ENCODE assay signal across 1 cellular context in the genomic region with DNA sequence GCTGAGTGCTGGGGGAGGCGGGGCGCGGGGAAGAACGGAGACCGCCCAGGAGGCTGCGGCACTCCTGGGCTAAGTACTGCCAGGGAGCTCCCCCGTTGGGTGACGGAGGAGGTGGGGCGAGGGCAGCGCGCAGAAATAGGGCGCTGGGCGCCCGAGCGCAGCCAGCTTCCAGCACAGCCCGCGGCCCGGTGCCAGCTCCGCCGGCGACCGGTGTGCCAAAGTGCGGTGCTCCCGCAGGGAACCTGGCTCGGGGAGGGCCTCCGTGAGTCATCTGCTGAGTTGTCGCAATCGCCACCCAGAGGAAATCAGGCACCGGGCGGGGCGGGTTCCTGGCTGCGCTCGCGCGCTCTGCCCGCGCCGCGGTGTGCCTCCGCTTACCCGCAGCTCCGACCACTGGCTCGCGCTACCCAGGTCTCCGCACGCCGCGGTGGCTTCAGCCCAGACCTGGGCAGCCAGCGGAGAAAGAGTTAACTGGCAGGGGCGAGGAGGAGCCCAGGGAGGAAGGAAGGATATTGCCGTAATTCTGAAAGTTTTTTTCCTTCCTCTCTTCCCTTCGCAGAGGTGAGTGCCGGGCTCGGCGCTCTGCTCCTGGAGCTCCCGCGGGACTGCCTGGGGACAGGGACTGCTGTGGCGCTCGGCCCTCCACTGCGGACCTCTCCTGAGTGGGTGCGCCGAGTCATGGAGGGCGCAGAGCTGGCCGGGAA.
TF ChIP-seq lines count a peak whose summit lies in the region.

A gene (plus strand): TSS at position 164 of the 704 bp plus-strand sequence. CDS start 515 bp downstream, at position 679.

TF ChIP-seq in HEK293, 187 proteins besides CTCF, POLR2A, EP300 and RAD21 (continued from another document and continues in another):
- TF ChIP-seq ZFHX2 (tag by site-specific recombination; conservative IDR thresholded peaks at IDR 0.05): no peak; the same call in 1 of the 2 replicates
- no peak for TF ChIP-seq ZNF239 (tag by site-specific recombination; IDR thresholded peaks at IDR 0.05)
- TF ChIP-seq ZNF2 (tag by site-specific recombination; IDR thresholded peaks at IDR 0.05): no peak
- TF ChIP-seq, protein P1, sequence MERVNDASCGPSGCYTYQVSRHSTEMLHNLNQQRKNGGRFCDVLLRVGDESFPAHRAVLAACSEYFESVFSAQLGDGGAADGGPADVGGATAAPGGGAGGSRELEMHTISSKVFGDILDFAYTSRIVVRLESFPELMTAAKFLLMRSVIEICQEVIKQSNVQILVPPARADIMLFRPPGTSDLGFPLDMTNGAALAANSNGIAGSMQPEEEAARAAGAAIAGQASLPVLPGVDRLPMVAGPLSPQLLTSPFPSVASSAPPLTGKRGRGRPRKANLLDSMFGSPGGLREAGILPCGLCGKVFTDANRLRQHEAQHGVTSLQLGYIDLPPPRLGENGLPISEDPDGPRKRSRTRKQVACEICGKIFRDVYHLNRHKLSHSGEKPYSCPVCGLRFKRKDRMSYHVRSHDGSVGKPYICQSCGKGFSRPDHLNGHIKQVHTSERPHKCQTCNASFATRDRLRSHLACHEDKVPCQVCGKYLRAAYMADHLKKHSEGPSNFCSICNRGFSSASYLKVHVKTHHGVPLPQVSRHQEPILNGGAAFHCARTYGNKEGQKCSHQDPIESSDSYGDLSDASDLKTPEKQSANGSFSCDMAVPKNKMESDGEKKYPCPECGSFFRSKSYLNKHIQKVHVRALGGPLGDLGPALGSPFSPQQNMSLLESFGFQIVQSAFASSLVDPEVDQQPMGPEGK (tag by site-specific recombination; IDR thresholded peaks at IDR 0.05): peak; percentile 87
- TF ChIP-seq ZNF777 (tag by site-specific recombination; IDR thresholded peaks at IDR 0.05; ENCODE audit: borderline replicate concordance): no peak
- TF ChIP-seq, protein P2, sequence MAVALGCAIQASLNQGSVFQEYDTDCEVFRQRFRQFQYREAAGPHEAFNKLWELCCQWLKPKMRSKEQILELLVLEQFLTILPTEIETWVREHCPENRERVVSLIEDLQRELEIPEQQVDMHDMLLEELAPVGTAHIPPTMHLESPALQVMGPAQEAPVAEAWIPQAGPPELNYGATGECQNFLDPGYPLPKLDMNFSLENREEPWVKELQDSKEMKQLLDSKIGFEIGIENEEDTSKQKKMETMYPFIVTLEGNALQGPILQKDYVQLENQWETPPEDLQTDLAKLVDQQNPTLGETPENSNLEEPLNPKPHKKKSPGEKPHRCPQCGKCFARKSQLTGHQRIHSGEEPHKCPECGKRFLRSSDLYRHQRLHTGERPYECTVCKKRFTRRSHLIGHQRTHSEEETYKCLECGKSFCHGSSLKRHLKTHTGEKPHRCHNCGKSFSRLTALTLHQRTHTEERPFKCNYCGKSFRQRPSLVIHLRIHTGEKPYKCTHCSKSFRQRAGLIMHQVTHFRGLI (tag by site-specific recombination; IDR thresholded peaks at IDR 0.05): peak; percentile 18; the same call in 1 of the 2 replicates
- peak; percentile 75 for TF ChIP-seq IKZF3 (tag by site-specific recombination; IDR thresholded peaks at IDR 0.05)
- no peak for TF ChIP-seq ZSCAN23 (tag by site-specific recombination; IDR thresholded peaks at IDR 0.05)
- no peak for TF ChIP-seq ZFP41 (tag by site-specific recombination; IDR thresholded peaks at IDR 0.05; ENCODE audit: borderline replicate concordance)
- TF ChIP-seq MEIS1 (CRISPR knock-in tag; IDR thresholded peaks at IDR 0.05; ENCODE audit: borderline replicate concordance): no peak
- TF ChIP-seq SCRT1 (tag by site-specific recombination; IDR thresholded peaks at IDR 0.05; ENCODE audit: borderline replicate concordance): no peak
- peak; percentile 72; the same call in 1 of the 2 replicates for TF ChIP-seq ZNF561 (tag by site-specific recombination; IDR thresholded peaks at IDR 0.05; ENCODE audit: borderline replicate concordance)
- no peak for TF ChIP-seq ZNF514 (tag by site-specific recombination; IDR thresholded peaks at IDR 0.05)
- TF ChIP-seq GLI2 (tag by site-specific recombination; IDR thresholded peaks at IDR 0.05; ENCODE audit: borderline replicate concordance, low read depth): no peak
- peak; percentile 33; the same call in 1 of the 2 replicates for TF ChIP-seq ZNF76 (tag by site-specific recombination; IDR thresholded peaks at IDR 0.05; ENCODE audit: borderline replicate concordance, low read depth)
- no peak for TF ChIP-seq HOXC10 (CRISPR knock-in tag; IDR thresholded peaks at IDR 0.05)
- TF ChIP-seq, protein P3, sequence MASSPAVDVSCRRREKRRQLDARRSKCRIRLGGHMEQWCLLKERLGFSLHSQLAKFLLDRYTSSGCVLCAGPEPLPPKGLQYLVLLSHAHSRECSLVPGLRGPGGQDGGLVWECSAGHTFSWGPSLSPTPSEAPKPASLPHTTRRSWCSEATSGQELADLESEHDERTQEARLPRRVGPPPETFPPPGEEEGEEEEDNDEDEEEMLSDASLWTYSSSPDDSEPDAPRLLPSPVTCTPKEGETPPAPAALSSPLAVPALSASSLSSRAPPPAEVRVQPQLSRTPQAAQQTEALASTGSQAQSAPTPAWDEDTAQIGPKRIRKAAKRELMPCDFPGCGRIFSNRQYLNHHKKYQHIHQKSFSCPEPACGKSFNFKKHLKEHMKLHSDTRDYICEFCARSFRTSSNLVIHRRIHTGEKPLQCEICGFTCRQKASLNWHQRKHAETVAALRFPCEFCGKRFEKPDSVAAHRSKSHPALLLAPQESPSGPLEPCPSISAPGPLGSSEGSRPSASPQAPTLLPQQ (tag by site-specific recombination; IDR thresholded peaks at IDR 0.05): peak; percentile 33; the same call in 1 of the 2 replicates
- TF ChIP-seq, protein P4, sequence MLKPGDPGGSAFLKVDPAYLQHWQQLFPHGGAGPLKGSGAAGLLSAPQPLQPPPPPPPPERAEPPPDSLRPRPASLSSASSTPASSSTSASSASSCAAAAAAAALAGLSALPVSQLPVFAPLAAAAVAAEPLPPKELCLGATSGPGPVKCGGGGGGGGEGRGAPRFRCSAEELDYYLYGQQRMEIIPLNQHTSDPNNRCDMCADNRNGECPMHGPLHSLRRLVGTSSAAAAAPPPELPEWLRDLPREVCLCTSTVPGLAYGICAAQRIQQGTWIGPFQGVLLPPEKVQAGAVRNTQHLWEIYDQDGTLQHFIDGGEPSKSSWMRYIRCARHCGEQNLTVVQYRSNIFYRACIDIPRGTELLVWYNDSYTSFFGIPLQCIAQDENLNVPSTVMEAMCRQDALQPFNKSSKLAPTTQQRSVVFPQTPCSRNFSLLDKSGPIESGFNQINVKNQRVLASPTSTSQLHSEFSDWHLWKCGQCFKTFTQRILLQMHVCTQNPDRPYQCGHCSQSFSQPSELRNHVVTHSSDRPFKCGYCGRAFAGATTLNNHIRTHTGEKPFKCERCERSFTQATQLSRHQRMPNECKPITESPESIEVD (tag by site-specific recombination; IDR thresholded peaks at IDR 0.05): 0 out of 2 replicates have a peak, but pooled peaks have one; percentile 14
- TF ChIP-seq, protein P5, sequence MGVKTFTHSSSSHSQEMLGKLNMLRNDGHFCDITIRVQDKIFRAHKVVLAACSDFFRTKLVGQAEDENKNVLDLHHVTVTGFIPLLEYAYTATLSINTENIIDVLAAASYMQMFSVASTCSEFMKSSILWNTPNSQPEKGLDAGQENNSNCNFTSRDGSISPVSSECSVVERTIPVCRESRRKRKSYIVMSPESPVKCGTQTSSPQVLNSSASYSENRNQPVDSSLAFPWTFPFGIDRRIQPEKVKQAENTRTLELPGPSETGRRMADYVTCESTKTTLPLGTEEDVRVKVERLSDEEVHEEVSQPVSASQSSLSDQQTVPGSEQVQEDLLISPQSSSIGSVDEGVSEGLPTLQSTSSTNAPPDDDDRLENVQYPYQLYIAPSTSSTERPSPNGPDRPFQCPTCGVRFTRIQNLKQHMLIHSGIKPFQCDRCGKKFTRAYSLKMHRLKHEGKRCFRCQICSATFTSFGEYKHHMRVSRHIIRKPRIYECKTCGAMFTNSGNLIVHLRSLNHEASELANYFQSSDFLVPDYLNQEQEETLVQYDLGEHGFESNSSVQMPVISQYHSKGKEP (tag by site-specific recombination; IDR thresholded peaks at IDR 0.05): no peak
- TF ChIP-seq, protein P6, sequence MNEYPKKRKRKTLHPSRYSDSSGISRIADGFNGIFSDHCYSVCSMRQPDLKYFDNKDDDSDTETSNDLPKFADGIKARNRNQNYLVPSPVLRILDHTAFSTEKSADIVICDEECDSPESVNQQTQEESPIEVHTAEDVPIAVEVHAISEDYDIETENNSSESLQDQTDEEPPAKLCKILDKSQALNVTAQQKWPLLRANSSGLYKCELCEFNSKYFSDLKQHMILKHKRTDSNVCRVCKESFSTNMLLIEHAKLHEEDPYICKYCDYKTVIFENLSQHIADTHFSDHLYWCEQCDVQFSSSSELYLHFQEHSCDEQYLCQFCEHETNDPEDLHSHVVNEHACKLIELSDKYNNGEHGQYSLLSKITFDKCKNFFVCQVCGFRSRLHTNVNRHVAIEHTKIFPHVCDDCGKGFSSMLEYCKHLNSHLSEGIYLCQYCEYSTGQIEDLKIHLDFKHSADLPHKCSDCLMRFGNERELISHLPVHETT (tag by site-specific recombination; IDR thresholded peaks at IDR 0.05): 0 out of 2 replicates have a peak, but pooled peaks have one; percentile 14
- no peak for TF ChIP-seq ZNF596 (tag by site-specific recombination; IDR thresholded peaks at IDR 0.05)
- TF ChIP-seq ZNF610 (tag by site-specific recombination; IDR thresholded peaks at IDR 0.05; ENCODE audit: borderline replicate concordance): peak; percentile 21; the same call in 1 of the 2 replicates
- TF ChIP-seq ZNF37A (tag by site-specific recombination; IDR thresholded peaks at IDR 0.05): no peak
- TF ChIP-seq, protein P7, sequence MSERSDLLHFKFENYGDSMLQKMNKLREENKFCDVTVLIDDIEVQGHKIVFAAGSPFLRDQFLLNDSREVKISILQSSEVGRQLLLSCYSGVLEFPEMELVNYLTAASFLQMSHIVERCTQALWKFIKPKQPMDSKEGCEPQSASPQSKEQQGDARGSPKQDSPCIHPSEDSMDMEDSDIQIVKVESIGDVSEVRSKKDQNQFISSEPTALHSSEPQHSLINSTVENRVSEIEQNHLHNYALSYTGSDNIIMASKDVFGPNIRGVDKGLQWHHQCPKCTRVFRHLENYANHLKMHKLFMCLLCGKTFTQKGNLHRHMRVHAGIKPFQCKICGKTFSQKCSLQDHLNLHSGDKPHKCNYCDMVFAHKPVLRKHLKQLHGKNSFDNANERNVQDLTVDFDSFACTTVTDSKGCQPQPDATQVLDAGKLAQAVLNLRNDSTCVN (tag by site-specific recombination; optimal IDR thresholded peaks at IDR 0.05): peak; percentile 94
- no peak for TF ChIP-seq ZNF221 (tag by site-specific recombination; IDR thresholded peaks at IDR 0.05; ENCODE audit: borderline replicate concordance)
- no peak for TF ChIP-seq ZNF302 (tag by site-specific recombination; IDR thresholded peaks at IDR 0.05; ENCODE audit: low read depth)
- TF ChIP-seq ZNF324 (tag by site-specific recombination; IDR thresholded peaks at IDR 0.05): peak; percentile 84; the same call in 1 of the 2 replicates
- TF ChIP-seq ZNF626 (tag by site-specific recombination; IDR thresholded peaks at IDR 0.05): no peak
- TF ChIP-seq ZFP37 (tag by site-specific recombination; IDR thresholded peaks at IDR 0.05): no peak
- TF ChIP-seq ZNF394 (tag by site-specific recombination; IDR thresholded peaks at IDR 0.05; ENCODE audit: borderline replicate concordance): peak; percentile 37; the same call in 1 of the 2 replicates
- no peak for TF ChIP-seq EGR2 (tag by site-specific recombination; IDR thresholded peaks at IDR 0.05; ENCODE audit: low read depth)
- TF ChIP-seq, protein P8, sequence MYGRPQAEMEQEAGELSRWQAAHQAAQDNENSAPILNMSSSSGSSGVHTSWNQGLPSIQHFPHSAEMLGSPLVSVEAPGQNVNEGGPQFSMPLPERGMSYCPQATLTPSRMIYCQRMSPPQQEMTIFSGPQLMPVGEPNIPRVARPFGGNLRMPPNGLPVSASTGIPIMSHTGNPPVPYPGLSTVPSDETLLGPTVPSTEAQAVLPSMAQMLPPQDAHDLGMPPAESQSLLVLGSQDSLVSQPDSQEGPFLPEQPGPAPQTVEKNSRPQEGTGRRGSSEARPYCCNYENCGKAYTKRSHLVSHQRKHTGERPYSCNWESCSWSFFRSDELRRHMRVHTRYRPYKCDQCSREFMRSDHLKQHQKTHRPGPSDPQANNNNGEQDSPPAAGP (tag by site-specific recombination; IDR thresholded peaks at IDR 0.05): peak; percentile 55; the same call in 1 of the 2 replicates
- no peak for TF ChIP-seq ZNF202 (tag by site-specific recombination; IDR thresholded peaks at IDR 0.05; ENCODE audit: borderline replicate concordance)
- TF ChIP-seq ZNF776 (tag by site-specific recombination; IDR thresholded peaks at IDR 0.05; ENCODE audit: borderline replicate concordance): no peak
- TF ChIP-seq ZNF654 (tag by site-specific recombination; IDR thresholded peaks at IDR 0.05; ENCODE audit: low read depth): no peak
- no peak for TF ChIP-seq ZNF473 (tag by site-specific recombination; IDR thresholded peaks at IDR 0.05)
- TF ChIP-seq KLF7 (tag by site-specific recombination; IDR thresholded peaks at IDR 0.05; ENCODE audit: borderline replicate concordance): 0 out of 2 replicates have a peak, but pooled peaks have one; percentile 17
- TF ChIP-seq, protein P9, sequence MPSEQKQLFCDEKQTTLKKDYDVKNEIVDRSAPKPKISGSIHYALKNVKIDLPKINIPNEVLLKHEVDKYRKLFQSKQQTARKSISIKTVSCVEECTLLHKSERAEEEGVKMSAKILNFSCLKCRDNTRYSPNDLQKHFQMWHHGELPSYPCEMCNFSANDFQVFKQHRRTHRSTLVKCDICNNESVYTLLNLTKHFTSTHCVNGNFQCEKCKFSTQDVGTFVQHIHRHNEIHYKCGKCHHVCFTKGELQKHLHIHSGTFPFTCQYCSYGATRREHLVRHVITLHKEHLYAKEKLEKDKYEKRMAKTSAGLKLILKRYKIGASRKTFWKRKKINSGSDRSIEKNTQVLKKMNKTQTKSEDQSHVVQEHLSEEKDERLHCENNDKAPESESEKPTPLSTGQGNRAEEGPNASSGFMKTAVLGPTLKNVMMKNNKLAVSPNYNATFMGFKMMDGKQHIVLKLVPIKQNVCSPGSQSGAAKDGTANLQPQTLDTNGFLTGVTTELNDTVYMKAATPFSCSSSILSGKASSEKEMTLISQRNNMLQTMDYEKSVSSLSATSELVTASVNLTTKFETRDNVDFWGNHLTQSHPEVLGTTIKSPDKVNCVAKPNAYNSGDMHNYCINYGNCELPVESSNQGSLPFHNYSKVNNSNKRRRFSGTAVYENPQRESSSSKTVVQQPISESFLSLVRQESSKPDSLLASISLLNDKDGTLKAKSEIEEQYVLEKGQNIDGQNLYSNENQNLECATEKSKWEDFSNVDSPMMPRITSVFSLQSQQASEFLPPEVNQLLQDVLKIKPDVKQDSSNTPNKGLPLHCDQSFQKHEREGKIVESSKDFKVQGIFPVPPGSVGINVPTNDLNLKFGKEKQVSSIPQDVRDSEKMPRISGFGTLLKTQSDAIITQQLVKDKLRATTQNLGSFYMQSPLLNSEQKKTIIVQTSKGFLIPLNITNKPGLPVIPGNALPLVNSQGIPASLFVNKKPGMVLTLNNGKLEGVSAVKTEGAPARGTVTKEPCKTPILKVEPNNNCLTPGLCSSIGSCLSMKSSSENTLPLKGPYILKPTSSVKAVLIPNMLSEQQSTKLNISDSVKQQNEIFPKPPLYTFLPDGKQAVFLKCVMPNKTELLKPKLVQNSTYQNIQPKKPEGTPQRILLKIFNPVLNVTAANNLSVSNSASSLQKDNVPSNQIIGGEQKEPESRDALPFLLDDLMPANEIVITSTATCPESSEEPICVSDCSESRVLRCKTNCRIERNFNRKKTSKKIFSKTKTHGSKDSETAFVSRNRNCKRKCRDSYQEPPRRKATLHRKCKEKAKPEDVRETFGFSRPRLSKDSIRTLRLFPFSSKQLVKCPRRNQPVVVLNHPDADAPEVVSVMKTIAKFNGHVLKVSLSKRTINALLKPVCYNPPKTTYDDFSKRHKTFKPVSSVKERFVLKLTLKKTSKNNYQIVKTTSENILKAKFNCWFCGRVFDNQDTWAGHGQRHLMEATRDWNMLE (tag by site-specific recombination; conservative IDR thresholded peaks at IDR 0.05; ENCODE audit: low read depth): no peak
- TF ChIP-seq ZNF16 (tag by site-specific recombination; IDR thresholded peaks at IDR 0.05; ENCODE audit: low read depth): no peak
